Comparison of ENCODE assay signal across 9 cellular contexts in the genomic region with DNA sequence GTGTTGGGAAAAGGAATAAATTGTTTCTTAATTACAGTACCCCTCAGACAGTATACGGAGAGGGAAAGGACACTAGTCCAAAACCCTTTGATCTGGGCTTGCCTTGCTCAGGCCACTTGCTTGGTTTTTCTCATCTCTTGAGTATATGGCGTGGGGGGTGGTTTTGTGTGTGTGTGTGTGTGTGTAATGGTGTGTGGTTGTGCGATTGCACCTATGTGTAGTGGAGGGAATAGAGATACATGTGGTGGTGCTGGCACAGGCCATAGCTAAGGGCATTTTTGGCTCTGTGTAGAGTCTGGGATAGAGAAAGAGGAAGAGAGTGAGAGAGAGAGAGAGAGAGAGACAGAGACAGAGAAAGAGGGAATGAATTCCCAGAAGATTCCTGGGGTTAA. TPM values are rescaled to one million over a fixed set of nuclear protein-coding genes. Genes with fewer than 3 reads are reported as not detected.
DNase-seq lines count a peak whose midpoint lies in the region; ATAC-seq and TF ChIP-seq lines count a peak whose summit lies in the region.
"Had no signal": no experiment of that assay in that cellular context is flagged by ENCODE, and none has a peak within 500 bp of the region (broad histone marks: within the 10 kb centered on the region; RNA-seq: fewer than 3 reads in every experiment).

No MANE protein-coding gene starts in this region.

- H3K4me2 ChIP-seq in osteoblast (ENCODE audit: insufficient read depth, low read length) = peak overlapping the region; percentile 75

- H3K27ac Mint-ChIP-seq in T-helper 17 cell = peak overlapping the region; percentile 14

- intact Hi-C loops in left ventricle myocardium inferior (cut with micrococcal nuclease) (loop anchor here (10.0 kb wide), 1 partner anchor 140 kb away; no protein-coding TSS in a partner anchor), ovary (cut with DNase I) (no loop called here)

- peaks cover 9% of the 10 kb centered on the region for H3K4me1 Mint-ChIP-seq in T-helper 17 cell

- peak overlapping the region; percentile 15 for H3K4me3 Mint-ChIP-seq in T-helper 17 cell

- H3K27me3 ChIP-seq in left ventricle myocardium inferior (ENCODE audit: low read depth) = peaks cover 55% of the 10 kb centered on the region
- peaks cover 20% of the 10 kb centered on the region for H3K27me3 ChIP-seq in osteoblast (ENCODE audit: insufficient read depth, low read length)
- no peaks in the 10 kb centered on the region for H3K27me3 ChIP-seq in ovary

- DNase-seq in Ammon's horn (ENCODE audit: low spot score) = peak; percentile 13
- DNase-seq in T-helper 17 cell = no peak
- no peak for DNase-seq in left ventricle myocardium inferior
- DNase-seq in osteoblast (ENCODE audit: insufficient read length, low spot score, missing footprints) = no peak
- DNase-seq in DMS53 (lab: John Stamatoyannopoulos, UW) = no peak
- no peak for DNase-seq in retina
- DNase-seq in ovary = no peak

- no peaks in the 10 kb centered on the region for H4K20me1 ChIP-seq in osteoblast (ENCODE audit: insufficient read depth, low read length)

- no peaks in the 10 kb centered on the region for H3K9me3 ChIP-seq in T-helper 17 cell (ENCODE audit: control insufficient read depth, low read length, poor library complexity, severe bottlenecking)
- no peaks in the 10 kb centered on the region for H3K9me3 ChIP-seq in left ventricle myocardium inferior (replicated peaks)
- no peaks in the 10 kb centered on the region for H3K9me3 ChIP-seq in osteoblast (ENCODE audit: low read depth, low read length)
- no peaks in the 10 kb centered on the region for H3K9me3 ChIP-seq in ovary

- peaks cover 2% of the 10 kb centered on the region for H3K36me3 Mint-ChIP-seq in T-helper 17 cell (ENCODE audit: low read depth)

- H3K27ac ChIP-seq in left ventricle myocardium inferior (replicated peaks) (peak overlapping the region; percentile 64), osteoblast (ENCODE audit: low read depth, low read length) (no peak overlapping the region), ovary (no peak overlapping the region)

- H2AFZ ChIP-seq in osteoblast (ENCODE audit: low read length) = peak overlapping the region; percentile 67

- no peaks in the 10 kb centered on the region for H3K79me2 ChIP-seq in osteoblast (ENCODE audit: insufficient read depth, low read length)

- peaks cover 62% of the 10 kb centered on the region for H3K27me3 Mint-ChIP-seq in T-helper 17 cell

- no peaks in the 10 kb centered on the region for H3K36me3 ChIP-seq in left ventricle myocardium inferior
- H3K36me3 ChIP-seq in osteoblast (ENCODE audit: insufficient read depth, low read length) = no peaks in the 10 kb centered on the region
- H3K36me3 ChIP-seq in ovary = no peaks in the 10 kb centered on the region

- H3K4me1 ChIP-seq in left ventricle myocardium inferior (peaks cover 22% of the 10 kb centered on the region), osteoblast (ENCODE audit: insufficient read depth, low read length) (peaks cover 7% of the 10 kb centered on the region), ovary (ENCODE audit: insufficient read depth) (no peaks in the 10 kb centered on the region)

- ATAC-seq in T-helper 17 cell (no peak), HG02610 (IDR thresholded peaks at IDR 0.05; ENCODE audit: unreplicated experiment) (no peak)

- TF ChIP-seq CTCF in left ventricle myocardium inferior (IDR thresholded peaks at IDR 0.05; ENCODE audit: borderline replicate concordance) (no peak), osteoblast (IDR thresholded peaks at IDR 0.05; ENCODE audit: extremely low read depth, low read depth, low read length) (no peak), ovary (IDR thresholded peaks at IDR 0.05) (no peak)

- WGBS in ovary, 3 donors = 75% methylated on average over 3 of the region's 3 CpGs

- TF ChIP-seq EP300 in ovary (IDR thresholded peaks at IDR 0.05) = no peak

- H3K4me3 ChIP-seq in left ventricle myocardium inferior (peak overlapping the region; percentile 53), osteoblast (ENCODE audit: insufficient read depth, low read length) (no peak overlapping the region), ovary (no peak overlapping the region)

- TF ChIP-seq POLR2A in ovary (IDR thresholded peaks at IDR 0.05) = no peak

RNA-seq across cellular contexts. Expression of a gene that starts 59.0 kb away (rescaled TPM):
- 1 to 10 TPM in 1 of 2 donors, under 1 TPM in 1; 0.39 to 1.8 TPM for total RNA-seq in T-helper 17 cell
- total RNA-seq in left ventricle myocardium inferior = 14.2 TPM
- 44.2 and 46.7 TPM in 2 replicates for total RNA-seq in osteoblast
- total RNA-seq in ovary = 10 to 100 TPM in 2 of 7 donors, 1 to 10 TPM in 5; 4.1 to 12.5 (median 8.9) TPM
- polyA plus RNA-seq in ovary = 10 to 100 TPM in 1 of 2 donors, 1 to 10 TPM in 1; 3.4 to 13.5 TPM
- total RNA-seq: activated CD8-positive, alpha-beta memory T cell treated with anti-CD3 and anti-CD28 coated beads for 36 hours had no signal
